Comparison of ENCODE assay signal across 1 cellular context in the genomic region with DNA sequence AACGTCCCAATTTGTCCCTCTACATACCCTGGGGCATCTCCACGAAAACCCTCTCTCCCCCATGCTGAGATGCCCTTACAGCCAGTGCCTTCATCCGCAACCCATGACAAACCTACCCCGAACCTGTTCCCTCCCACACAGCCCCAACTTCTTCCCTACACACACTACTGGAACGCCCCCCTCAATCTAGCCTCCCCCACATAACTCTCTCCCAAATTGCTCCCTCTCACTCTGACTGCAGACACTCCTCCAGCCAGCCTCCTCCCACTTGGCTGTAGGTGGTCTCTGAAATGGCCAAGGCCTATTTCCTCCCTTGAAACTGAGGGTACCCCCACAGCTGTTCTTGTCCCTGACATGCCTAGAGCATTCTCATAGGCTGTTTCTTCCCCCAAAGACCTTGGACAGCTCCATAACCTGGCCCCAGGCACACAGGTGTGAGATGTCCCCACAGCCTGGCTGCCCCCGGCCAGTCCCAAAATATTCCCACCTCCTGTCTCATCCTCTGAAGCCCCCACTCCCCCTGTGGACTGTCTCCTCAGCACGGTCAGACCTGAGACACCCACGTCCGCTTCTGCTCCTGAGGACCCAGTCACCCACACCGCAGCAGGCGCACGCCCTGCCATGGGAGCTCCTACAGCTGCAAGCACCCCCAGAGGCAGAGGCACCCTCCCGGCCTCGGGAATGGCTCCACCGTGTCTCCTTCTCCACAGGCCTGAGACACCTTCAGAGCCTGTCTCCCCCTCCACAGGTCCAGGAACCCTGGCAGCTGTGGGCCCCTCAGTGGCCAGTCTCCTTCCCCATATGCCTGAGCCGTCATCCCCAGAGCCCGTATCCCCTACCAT.
TF ChIP-seq lines count a peak whose summit lies in the region.

No MANE protein-coding gene starts in this region.

TF ChIP-seq in HEK293, 187 proteins besides CTCF, POLR2A, EP300 and RAD21 (continued from another document):
- peak; percentile 86 for TF ChIP-seq REST (tag by site-specific recombination; IDR thresholded peaks at IDR 0.05)
- no peak for TF ChIP-seq GLIS2 (tag by site-specific recombination; IDR thresholded peaks at IDR 0.05)
- TF ChIP-seq MYNN (tag by site-specific recombination; IDR thresholded peaks at IDR 0.05; ENCODE audit: borderline replicate concordance), result no peak
- TF ChIP-seq, protein P1, sequence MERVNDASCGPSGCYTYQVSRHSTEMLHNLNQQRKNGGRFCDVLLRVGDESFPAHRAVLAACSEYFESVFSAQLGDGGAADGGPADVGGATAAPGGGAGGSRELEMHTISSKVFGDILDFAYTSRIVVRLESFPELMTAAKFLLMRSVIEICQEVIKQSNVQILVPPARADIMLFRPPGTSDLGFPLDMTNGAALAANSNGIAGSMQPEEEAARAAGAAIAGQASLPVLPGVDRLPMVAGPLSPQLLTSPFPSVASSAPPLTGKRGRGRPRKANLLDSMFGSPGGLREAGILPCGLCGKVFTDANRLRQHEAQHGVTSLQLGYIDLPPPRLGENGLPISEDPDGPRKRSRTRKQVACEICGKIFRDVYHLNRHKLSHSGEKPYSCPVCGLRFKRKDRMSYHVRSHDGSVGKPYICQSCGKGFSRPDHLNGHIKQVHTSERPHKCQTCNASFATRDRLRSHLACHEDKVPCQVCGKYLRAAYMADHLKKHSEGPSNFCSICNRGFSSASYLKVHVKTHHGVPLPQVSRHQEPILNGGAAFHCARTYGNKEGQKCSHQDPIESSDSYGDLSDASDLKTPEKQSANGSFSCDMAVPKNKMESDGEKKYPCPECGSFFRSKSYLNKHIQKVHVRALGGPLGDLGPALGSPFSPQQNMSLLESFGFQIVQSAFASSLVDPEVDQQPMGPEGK (tag by site-specific recombination; IDR thresholded peaks at IDR 0.05), result no peak
- TF ChIP-seq ZNF677 (tag by site-specific recombination; IDR thresholded peaks at IDR 0.05), result no peak
- TF ChIP-seq ZFHX2 (tag by site-specific recombination; conservative IDR thresholded peaks at IDR 0.05), result peak; percentile 96
- peak; percentile 94 for TF ChIP-seq EGR2 (tag by site-specific recombination; IDR thresholded peaks at IDR 0.05; ENCODE audit: low read depth)
- no peak for TF ChIP-seq ZNF621 (tag by site-specific recombination; IDR thresholded peaks at IDR 0.05)
- TF ChIP-seq ZEB2 (tag by site-specific recombination; IDR thresholded peaks at IDR 0.05), result no peak
